10 cellular contexts compared by ENCODE assay signal in the genomic region with DNA sequence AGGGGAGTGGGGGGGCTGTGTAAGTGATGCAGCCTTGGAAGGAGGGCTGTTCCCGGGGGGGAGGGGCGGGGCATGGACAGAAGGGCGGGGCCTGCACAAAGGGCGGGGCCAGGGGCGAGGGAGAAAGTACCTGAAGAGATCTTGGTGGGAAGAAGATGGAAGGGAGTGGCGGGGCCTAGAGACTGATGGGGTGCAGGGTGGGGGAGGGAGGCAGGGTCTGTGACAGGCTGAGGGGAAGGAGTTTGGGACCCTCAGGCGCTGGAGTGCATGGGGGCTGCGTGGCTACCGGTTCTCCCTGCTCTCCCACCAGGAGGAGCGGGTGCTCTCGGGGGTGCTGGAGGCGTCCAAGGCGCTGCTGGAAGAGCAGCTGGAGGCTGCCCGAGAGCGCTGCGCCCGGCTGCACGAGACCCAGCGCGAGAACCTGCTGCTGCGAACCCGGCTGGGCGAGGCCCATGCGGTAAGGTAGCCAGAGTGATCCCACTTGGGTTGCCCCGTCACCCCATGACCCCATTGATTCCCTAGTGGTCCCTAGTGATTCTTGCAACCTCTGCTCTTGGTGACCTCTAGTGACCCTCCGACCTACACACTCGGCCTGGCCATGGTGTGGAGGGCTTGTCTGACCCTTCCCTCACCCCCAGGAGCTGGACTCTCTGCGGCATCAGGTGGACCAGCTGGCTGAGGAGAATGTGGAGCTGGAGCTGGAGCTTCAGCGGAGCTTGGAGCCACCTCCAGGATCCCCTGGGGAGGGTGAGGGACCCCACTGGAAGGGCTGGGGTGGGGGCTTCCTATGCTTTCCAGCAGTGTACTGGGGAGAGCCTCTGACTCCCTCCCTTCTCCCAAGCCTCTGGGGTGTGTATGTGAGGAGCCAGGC. TPM values are rescaled to one million over a fixed set of nuclear protein-coding genes. Genes with fewer than 3 reads are reported as not detected.
DNase-seq lines count a peak whose midpoint lies in the region; ATAC-seq, FAIRE-seq and TF ChIP-seq lines count a peak whose summit lies in the region.
"Had no signal": no experiment of that assay in that cellular context is flagged by ENCODE, and none has a peak within 500 bp of the region (broad histone marks: within the 10 kb centered on the region; RNA-seq: fewer than 3 reads in every experiment).

No MANE protein-coding gene starts in this region.

- H3K36me3 ChIP-seq in OCI-LY1 (ENCODE audit: insufficient read depth, low read length) = peaks cover 34% of the 10 kb centered on the region; the same call in 1 of the 2 replicates
- H3K36me3 ChIP-seq in esophagus squamous epithelium = no peaks in the 10 kb centered on the region
- no peaks in the 10 kb centered on the region for H3K36me3 ChIP-seq in pancreas

- peaks cover 41% of the 10 kb centered on the region for H3K36me3 Mint-ChIP-seq in CD4-positive, alpha-beta T cell (ENCODE audit: low read depth)

- H3K4me3 ChIP-seq in OCI-LY1 (ENCODE audit: low read depth, low read length, poor library complexity, severe bottlenecking) (peak overlapping the region; percentile 70), esophagus squamous epithelium (peak overlapping the region in 3 of 4 donors; percentile 23 to 60 (median 35)), pancreas (peak overlapping the region in 2 of 4 donors; percentile 27 to 40)

- POLR2A ChIA-PET in CD4-positive, alpha-beta T cell (lab: Charles Lee) = interaction anchor here (0.9 to 4.7 kb wide), 4 partner anchors 9 to 72 kb away, joined by 3 to 103 read pairs (median 10); partner anchors contain the start of genes PRDX5 and TRMT112

- FAIRE-seq in pancreas (lab: Jason Lieb, UNC) = no peak
- FAIRE-seq: colon had no signal

- H3K4me2 ChIP-seq in OCI-LY1 (ENCODE audit: low read length) = peak overlapping the region; percentile 93; the same call in 1 of the 2 replicates

- peak in 1 of 10 experiments; percentile 38 for DNase-seq in CD4-positive, alpha-beta T cell
- DNase-seq in esophagus squamous epithelium (lab: John Stamatoyannopoulos, UW) (no peak), pancreas (peak in 2 of 6 donors; percentile 49 to 75), T-helper 9 cell (no peak)
- DNase-seq in stimulated activated naive CD4-positive, alpha-beta T cell (lab: John Stamatoyannopoulos, UW) = no peak
- DNase-seq: NCI-H510A treated with DMSO at 0.1 percent for 48 hours had no signal

- no peaks in the 10 kb centered on the region for H3K79me2 ChIP-seq in OCI-LY1 (ENCODE audit: insufficient read depth, low read length)

- intact Hi-C loops in CD4-positive, alpha-beta T cell (cut with DNase I, micrococcal nuclease) = loop anchor here in 1 of 2 experiments (5.0 kb wide), 1 partner anchor 36 kb away; the partner anchor contains the start of gene ESRRA
- intact Hi-C loops in esophagus squamous epithelium (cut with DNase I) = no loop called here
- intact Hi-C loops in pancreas (cut with DNase I) = no loop called here

- H3K9ac ChIP-seq in OCI-LY1 (ENCODE audit: low read length) = no peak overlapping the region

- no peaks in the 10 kb centered on the region for H3F3A ChIP-seq in OCI-LY1 (ENCODE audit: insufficient read depth, low read length)

- no peaks in the 10 kb centered on the region for H3K27me3 Mint-ChIP-seq in CD4-positive, alpha-beta T cell

- no peak overlapping the region for H2AFZ ChIP-seq in OCI-LY1 (ENCODE audit: low read length)

- no peak overlapping the region for H3K27ac ChIP-seq in CD4-positive, alpha-beta T cell (ENCODE audit: low read depth, low read length)
- H3K27ac ChIP-seq in OCI-LY1 (ENCODE audit: low read depth, low read length, poor library complexity, severe bottlenecking) = no peak overlapping the region
- peak overlapping the region; percentile 75 to 88 (median 81) for H3K27ac ChIP-seq in esophagus squamous epithelium
- no peak overlapping the region for H3K27ac ChIP-seq in pancreas

- no peak overlapping the region for H3K27ac Mint-ChIP-seq in CD4-positive, alpha-beta T cell

- ATAC-seq in CD4-positive, alpha-beta T cell (ENCODE audit: poor library complexity) = no peak
- peak in 3 of 4 donors; percentile 32 to 55 (median 49) for ATAC-seq in pancreas
- no peak for ATAC-seq in GM19023 (IDR thresholded peaks at IDR 0.05; ENCODE audit: unreplicated experiment)
- ATAC-seq in HG03159 (IDR thresholded peaks at IDR 0.05; ENCODE audit: unreplicated experiment) = no peak

- CTCF ChIA-PET in CD4-positive, alpha-beta T cell (lab: Charles Lee) = interaction anchor here (0.7 to 3.9 kb wide), 8 partner anchors 12 to 73 kb away, joined by 3 to 34 read pairs (median 4); partner anchors contain the start of genes ESRRA, PRDX5 and TRMT112

- H3K9me2 ChIP-seq in OCI-LY1 (ENCODE audit: low read depth, low read length) = no peaks in the 10 kb centered on the region

- H3K27me3 ChIP-seq in CD4-positive, alpha-beta T cell (ENCODE audit: control insufficient read depth, insufficient read depth, low read length) = no peaks in the 10 kb centered on the region
- H3K27me3 ChIP-seq in OCI-LY1 (ENCODE audit: insufficient read depth, low read length) (no peaks in the 10 kb centered on the region), esophagus squamous epithelium (no peaks in the 10 kb centered on the region), pancreas (no peaks in the 10 kb centered on the region)

- H3K9me3 ChIP-seq in CD4-positive, alpha-beta T cell (ENCODE audit: control insufficient read depth, low read length) = no peaks in the 10 kb centered on the region
- H3K9me3 ChIP-seq in OCI-LY1 (ENCODE audit: low read length) (no peaks in the 10 kb centered on the region), esophagus squamous epithelium (no peaks in the 10 kb centered on the region), pancreas (no peaks in the 10 kb centered on the region)

- no peak for TF ChIP-seq POLR2A in esophagus squamous epithelium (IDR thresholded peaks at IDR 0.05)

- H3K9me3 Mint-ChIP-seq in CD4-positive, alpha-beta T cell = no peaks in the 10 kb centered on the region

- peaks cover 30% of the 10 kb centered on the region for H3K4me1 ChIP-seq in OCI-LY1 (ENCODE audit: insufficient read depth, low read length, severe bottlenecking)
- H3K4me1 ChIP-seq in esophagus squamous epithelium = peaks cover 20 to 69% (median 29%) of the 10 kb centered on the region in 3 donors
- peaks cover 0 to 4% (median 3%) of the 10 kb centered on the region in 3 donors for H3K4me1 ChIP-seq in pancreas

- TF ChIP-seq CTCF in CD4-positive, alpha-beta T cell (IDR thresholded peaks at IDR 0.05) = no peak
- no peak for TF ChIP-seq CTCF in OCI-LY1 (IDR thresholded peaks at IDR 0.05; ENCODE audit: low read length)
- TF ChIP-seq CTCF in esophagus squamous epithelium (IDR thresholded peaks at IDR 0.05) = no peak
- no peak for TF ChIP-seq CTCF in pancreas (IDR thresholded peaks at IDR 0.05)

- peaks cover 46% of the 10 kb centered on the region for H3K4me1 Mint-ChIP-seq in CD4-positive, alpha-beta T cell (ENCODE audit: low read depth)

- no peaks in the 10 kb centered on the region for H4K20me1 ChIP-seq in OCI-LY1 (ENCODE audit: insufficient read depth, low read length)

- WGBS in esophagus squamous epithelium, 2 donors = 48 to 54% methylated on average over 16 to 19 of the region's 29 CpGs
- whole genome bisulfite sequencing in pancreas, 2 donors = 56 to 59% methylated on average over 28 to 29 of the region's 29 CpGs

- peak overlapping the region; percentile 34 for H3K4me3 Mint-ChIP-seq in CD4-positive, alpha-beta T cell

RNA-seq across cellular contexts. Expression of gene CCDC88B, which starts 3.1 kb away (rescaled TPM):
- 100 to 1,000 TPM; 107 to 112 TPM for total RNA-seq in CD4-positive, alpha-beta T cell
- total RNA-seq in esophagus squamous epithelium (10 to 100 TPM in 3 of 4 donors, 1 to 10 TPM in 1; 7.4 to 14.9 (median 13.7) TPM), pancreas (10 to 100 TPM in 1 of 6 donors, 1 to 10 TPM in 5; 3.0 to 11.2 (median 4.7) TPM)
- 10 to 100 TPM; 31.0 to 50.0 TPM for polyA plus RNA-seq in pancreas

RNA-seq across cellular contexts. Expression of gene RPS6KA4, which starts 15.9 kb away (rescaled TPM):
- 1 to 10 TPM; 7.3 to 9.2 TPM for total RNA-seq in CD4-positive, alpha-beta T cell
- 10 to 100 TPM; 28.6 to 69.8 (median 55.0) TPM for total RNA-seq in esophagus squamous epithelium
- total RNA-seq in pancreas = 10 to 100 TPM in 2 of 6 donors, 1 to 10 TPM in 4; 7.4 to 16.3 (median 9.0) TPM
- polyA plus RNA-seq in pancreas = 10 to 100 TPM; 15.4 to 18.8 TPM

RNA-seq across cellular contexts. Expression of gene PRDX5, which starts 25.2 kb away (rescaled TPM):
- total RNA-seq in CD4-positive, alpha-beta T cell = 10 to 100 TPM; 31.7 to 33.1 TPM
- total RNA-seq in esophagus squamous epithelium (100 to 1,000 TPM; 309 to 602 (median 476) TPM), pancreas (100 to 1,000 TPM in 1 of 6 donors, 10 to 100 TPM in 5; 59.0 to 102 (median 80.6) TPM)
- polyA plus RNA-seq in pancreas = 100 to 1,000 TPM; 204 to 245 TPM

RNA-seq across cellular contexts. Expression of gene TRMT112, which starts 25.7 kb away (rescaled TPM):
- 10 to 100 TPM; 70.5 to 71.4 TPM for total RNA-seq in CD4-positive, alpha-beta T cell
- total RNA-seq in esophagus squamous epithelium = 100 to 1,000 TPM; 202 to 248 (median 211) TPM
- 10 to 100 TPM; 53.3 to 85.0 (median 65.6) TPM for total RNA-seq in pancreas
- polyA plus RNA-seq in pancreas = 100 to 1,000 TPM; 150 to 157 TPM

RNA-seq across cellular contexts. Expression of gene ESRRA, which starts 37.8 kb away (rescaled TPM):
- 10 to 100 TPM; 10.9 to 12.0 TPM for total RNA-seq in CD4-positive, alpha-beta T cell
- 100 to 1,000 TPM in 2 of 4 donors, 10 to 100 TPM in 2; 81.9 to 131 (median 99.7) TPM for total RNA-seq in esophagus squamous epithelium
- 10 to 100 TPM; 28.0 to 50.7 (median 37.9) TPM for total RNA-seq in pancreas
- polyA plus RNA-seq in pancreas = 10 to 100 TPM; 61.0 to 62.3 TPM

Comparison
In these comparisons a context has a peak if more than half of its experiments do, and no peak if none do; other contexts are left out.
1. ATAC-seq: peak in pancreas (3 of 4); none in CD4-positive, alpha-beta T cell (single experiment), GM19023 (single experiment) and HG03159 (single experiment).
2. H3K27ac ChIP-seq: peak in esophagus squamous epithelium (4 of 4); none in CD4-positive, alpha-beta T cell (single experiment), OCI-LY1 (single experiment) and pancreas (0 of 4).
3. RNA of gene CCDC88B, which starts 3.1 kb away (total RNA-seq): 107 to 112 TPM in CD4-positive, alpha-beta T cell; 7.4 to 14.9 TPM in esophagus squamous epithelium and 3.0 to 11.2 TPM in pancreas; every median in the first group is over 4 times any median in the second.